In genomic region chr17:37844977-37845293, GRCh38 we compare ENCODE assay signal across 1 cellular context.
TF ChIP-seq lines count a peak whose summit lies in the region.

No MANE protein-coding gene starts in this region.

TF ChIP-seq in GM12878, 131 proteins besides CTCF, POLR2A, EP300 and RAD21:
- TF ChIP-seq NBN (IDR thresholded peaks at IDR 0.05) (no peak), EED (IDR thresholded peaks at IDR 0.05; ENCODE audit: low read depth) (0 out of 2 replicates have a peak, but pooled peaks have one; percentile 2)
